Comparison of ENCODE assay signal across 1 cellular context in genomic region chr17:73757324-73757942, GRCh38.
TF ChIP-seq lines count a peak whose summit lies in the region.

No MANE protein-coding gene starts in this region.

TF ChIP-seq in HCT116, 20 proteins besides CTCF, POLR2A, EP300 and RAD21 (continued from another document):
- no peak for TF ChIP-seq REST (IDR thresholded peaks at IDR 0.05; ENCODE audit: low read depth)
- no peak for TF ChIP-seq EGR1 (IDR thresholded peaks at IDR 0.05; ENCODE audit: low read depth)
- no peak for TF ChIP-seq JUND (IDR thresholded peaks at IDR 0.05)
- no peak for TF ChIP-seq EZH2 (IDR thresholded peaks at IDR 0.05)
- no peak for TF ChIP-seq ELF1 (IDR thresholded peaks at IDR 0.05; ENCODE audit: borderline replicate concordance, low read depth)
- no peak for TF ChIP-seq MAX (IDR thresholded peaks at IDR 0.05)
- no peak for TF ChIP-seq TCF7L2 (IDR thresholded peaks at IDR 0.05; ENCODE audit: borderline replicate concordance, extremely low read depth, insufficient read depth, insufficient read length)
- no peak for TF ChIP-seq ATF3 (IDR thresholded peaks at IDR 0.05)
